Comparison of ENCODE assay signal across 13 cellular contexts in genomic region chr11:111427471-111427912, GRCh38. TPM values are rescaled to one million over a fixed set of nuclear protein-coding genes. Genes with fewer than 3 reads are reported as not detected.
DNase-seq lines count a peak whose midpoint lies in the region; ATAC-seq and TF ChIP-seq lines count a peak whose summit lies in the region.
"Had no signal": no experiment of that assay in that cellular context is flagged by ENCODE, and none has a peak within 500 bp of the region (broad histone marks: within the 10 kb centered on the region; RNA-seq: fewer than 3 reads in every experiment).

No MANE protein-coding gene starts in this region.

- H3K9ac ChIP-seq in parathyroid adenoma = no peak overlapping the region

- H3K9me3 ChIP-seq in HAP-1 (no peaks in the 10 kb centered on the region; the same call in 1 of the 2 replicates), parathyroid adenoma (ENCODE audit: control insufficient read depth, low read length) (no peaks in the 10 kb centered on the region)

- no peaks in the 10 kb centered on the region for H3K79me2 ChIP-seq in parathyroid adenoma

- no peak overlapping the region for H3K4me2 ChIP-seq in parathyroid adenoma (ENCODE audit: low read length)

- in situ Hi-C loops in HAP-1 (cut with MboI; ENCODE audit: low sequenced_read_pairs) = no loop called here

- POLR2A ChIA-PET in activated CD8-positive, alpha-beta T cell treated with anti-CD3 and anti-CD28 coated beads for 36 hours (lab: Charles Lee) = no interaction called here

- H3K36me3 ChIP-seq in HAP-1 (replicated peaks) (no peaks in the 10 kb centered on the region), parathyroid adenoma (ENCODE audit: control insufficient read depth, insufficient read depth, low read length) (no peaks in the 10 kb centered on the region)

- H3K27me3 Mint-ChIP-seq in activated CD8-positive, alpha-beta T cell treated with anti-CD3 and anti-CD28 coated beads for 36 hours = peaks cover 2% of the 10 kb centered on the region

- H3K27ac ChIP-seq in parathyroid adenoma = peak overlapping the region; percentile 76

- intact Hi-C loops in activated CD8-positive, alpha-beta T cell treated with anti-CD3 and anti-CD28 coated beads for 36 hours (cut with micrococcal nuclease) = loop anchor here (5.0 kb wide), 1 partner anchor 70 kb away; no protein-coding TSS in a partner anchor

- H3K4me1 ChIP-seq in HAP-1 (peaks cover 7% of the 10 kb centered on the region; the same call in 1 of the 2 replicates), parathyroid adenoma (peaks cover 19% of the 10 kb centered on the region)

- H3K4me3 ChIP-seq in HAP-1 (no peak overlapping the region), parathyroid adenoma (ENCODE audit: low read depth, low read length) (peak overlapping the region; percentile 9)

- H3K4me1 Mint-ChIP-seq in activated CD8-positive, alpha-beta T cell treated with anti-CD3 and anti-CD28 coated beads for 36 hours (ENCODE audit: low read depth) = no peaks in the 10 kb centered on the region

- H3K27me3 ChIP-seq in HAP-1 (ENCODE audit: low read depth) (0 out of 2 replicates have a peak, but pooled peaks cover 4% of the 10 kb centered on the region), parathyroid adenoma (ENCODE audit: control insufficient read depth, insufficient read depth, low read length) (no peaks in the 10 kb centered on the region)

- H2AFZ ChIP-seq in parathyroid adenoma = peak overlapping the region; percentile 3

- no peak for TF ChIP-seq CTCF in parathyroid adenoma (IDR thresholded peaks at IDR 0.05)
- TF ChIP-seq CTCF in activated CD8-positive, alpha-beta T cell treated with anti-CD3 and anti-CD28 coated beads for 36 hours (IDR thresholded peaks at IDR 0.05) = no peak

- H3K27ac Mint-ChIP-seq in activated CD8-positive, alpha-beta T cell treated with anti-CD3 and anti-CD28 coated beads for 36 hours = no peak overlapping the region
- H3K27ac Mint-ChIP-seq: activated B cell treated with CpG ODN at 0.5 μM for 24 hours had no signal

- CTCF ChIA-PET in activated CD8-positive, alpha-beta T cell treated with anti-CD3 and anti-CD28 coated beads for 36 hours (lab: Charles Lee) = interaction anchor here (1.0 to 16.6 kb wide), 13 partner anchors 8 to 193 kb away, joined by 3 to 330 read pairs (median 12); no protein-coding TSS in a partner anchor

- H3K4me3 Mint-ChIP-seq in activated CD8-positive, alpha-beta T cell treated with anti-CD3 and anti-CD28 coated beads for 36 hours = no peak overlapping the region
- H3K4me3 Mint-ChIP-seq: activated B cell treated with CpG ODN at 0.5 μM for 24 hours had no signal

- H3K36me3 Mint-ChIP-seq in activated CD8-positive, alpha-beta T cell treated with anti-CD3 and anti-CD28 coated beads for 36 hours (ENCODE audit: low read depth) = no peaks in the 10 kb centered on the region

- DNase-seq in HAP-1 (ENCODE audit: low spot score in 2 of 2) (peak; percentile 66 to 68), NCI-H2107 (lab: John Stamatoyannopoulos, UW) (peak; percentile 34), SK-N-DZ (ENCODE audit: low spot score) (peak; percentile 75), inferior parietal cortex (ENCODE audit: extremely low spot score) (no peak), C1 segment of cervical spinal cord (lab: John Stamatoyannopoulos, UW) (no peak), kidney tubule cell (ENCODE audit: low spot score) (no peak)
- DNase-seq in activated CD8-positive, alpha-beta T cell treated with anti-CD3 and anti-CD28 coated beads for 36 hours = no peak
- DNase-seq: activated B cell treated with CpG ODN at 0.5 μM for 24 hours; activated naive CD4-positive, alpha-beta T cell; PC-3 had no signal

- no peak for ATAC-seq in activated CD8-positive, alpha-beta T cell treated with anti-CD3 and anti-CD28 coated beads for 36 hours
- ATAC-seq: PC-3 had no signal

- H3K9me3 Mint-ChIP-seq in activated CD8-positive, alpha-beta T cell treated with anti-CD3 and anti-CD28 coated beads for 36 hours = no peaks in the 10 kb centered on the region
- H3K9me3 Mint-ChIP-seq: activated B cell treated with CpG ODN at 0.5 μM for 24 hours had no signal

RNA-seq across cellular contexts. Expression of gene POU2AF1, which starts 48.4 kb away (rescaled TPM):
- polyA plus RNA-seq in SK-N-DZ (2014; cell fraction: cytosol; rRNA removed) = not detected in 2 replicates
- polyA plus RNA-seq in SK-N-DZ (2014; cell fraction: nucleus; rRNA removed) = not detected in 2 replicates
- 1 to 10 TPM; 3.6 to 4.5 TPM for total RNA-seq in activated CD8-positive, alpha-beta T cell treated with anti-CD3 and anti-CD28 coated beads for 36 hours
- total RNA-seq: dermis microvascular lymphatic vessel endothelial cell, PC-3 had no signal
- polyA plus RNA-seq: neural cell had no signal

Comparison
In these comparisons a context has a peak if more than half of its experiments do, and no peak if none do; other contexts are left out.
1. DNase-seq: peak in HAP-1 (2 of 2), NCI-H2107 (single experiment) and SK-N-DZ (single experiment); none in activated CD8-positive, alpha-beta T cell treated with anti-CD3 and anti-CD28 coated beads for 36 hours (single experiment), inferior parietal cortex (single experiment), C1 segment of cervical spinal cord (0 of 14) and kidney tubule cell (single experiment).